In genomic region chr7:105673367-105674188, GRCh38 we compare ENCODE assay signal across 10 cellular contexts.
DNase-seq lines count a peak whose midpoint lies in the region; ATAC-seq and TF ChIP-seq lines count a peak whose summit lies in the region.
"Had no signal": no experiment of that assay in that cellular context is flagged by ENCODE, and none has a peak within 500 bp of the region (broad histone marks: within the 10 kb centered on the region; RNA-seq: fewer than 3 reads in every experiment).

No MANE protein-coding gene starts in this region.

- intact Hi-C loops in left ventricle myocardium superior (cut with micrococcal nuclease), result no loop called here

- no peaks in the 10 kb centered on the region for H3K9me3 Mint-ChIP-seq in osteocyte (ENCODE audit: unreplicated experiment)

- no peaks in the 10 kb centered on the region for H3K36me3 Mint-ChIP-seq in osteocyte (ENCODE audit: unreplicated experiment)

- H3K4me3 Mint-ChIP-seq in osteocyte (ENCODE audit: unreplicated experiment), result no peak overlapping the region

- ATAC-seq in left ventricle myocardium superior, result peak; percentile 70

- TF ChIP-seq CTCF in osteocyte (IDR thresholded peaks at IDR 0.05), result no peak

- H3K4me1 Mint-ChIP-seq in osteocyte (ENCODE audit: unreplicated experiment), result no peaks in the 10 kb centered on the region

- no peak overlapping the region for H3K27ac Mint-ChIP-seq in osteocyte (ENCODE audit: unreplicated experiment)

- DNase-seq in A172 (ENCODE audit: low spot score) (peak; percentile 42), H4 (ENCODE audit: low spot score) (peak; percentile 79), NCI-H774 (lab: John Stamatoyannopoulos, UW) (peak; percentile 81), left ventricle myocardium superior (peak; percentile 59), T-helper 9 cell (no peak), osteocyte (ENCODE audit: extremely low spot score, unreplicated experiment) (no peak)
- no peak for DNase-seq in stimulated activated CD8-positive, alpha-beta memory T cell treated with anti-CD3 and anti-CD28 coated beads, Interleukin-4, amount 100 ng/mL, for 48 hours
- DNase-seq in stimulated activated CD4-positive, alpha-beta T cell treated with anti-CD3 and anti-CD28 coated beads, Interleukin-2, amount 100 ng/mL, for 48 hours, result no peak
- DNase-seq: EL, uterus had no signal

- no peaks in the 10 kb centered on the region for H3K27me3 Mint-ChIP-seq in osteocyte (ENCODE audit: unreplicated experiment)

Comparison
In these comparisons a context has a peak if more than half of its experiments do, and no peak if none do; other contexts are left out.
1. DNase-seq: peak in A172 (single experiment), H4 (single experiment), NCI-H774 (single experiment) and left ventricle myocardium superior (single experiment); none in stimulated activated CD8-positive, alpha-beta memory T cell treated with anti-CD3 and anti-CD28 coated beads, Interleukin-4, amount 100 ng/mL, for 48 hours (single experiment), stimulated activated CD4-positive, alpha-beta T cell treated with anti-CD3 and anti-CD28 coated beads, Interleukin-2, amount 100 ng/mL, for 48 hours (0 of 2), T-helper 9 cell (single experiment) and osteocyte (single experiment).